1 cellular context compared by ENCODE assay signal in the genomic region with DNA sequence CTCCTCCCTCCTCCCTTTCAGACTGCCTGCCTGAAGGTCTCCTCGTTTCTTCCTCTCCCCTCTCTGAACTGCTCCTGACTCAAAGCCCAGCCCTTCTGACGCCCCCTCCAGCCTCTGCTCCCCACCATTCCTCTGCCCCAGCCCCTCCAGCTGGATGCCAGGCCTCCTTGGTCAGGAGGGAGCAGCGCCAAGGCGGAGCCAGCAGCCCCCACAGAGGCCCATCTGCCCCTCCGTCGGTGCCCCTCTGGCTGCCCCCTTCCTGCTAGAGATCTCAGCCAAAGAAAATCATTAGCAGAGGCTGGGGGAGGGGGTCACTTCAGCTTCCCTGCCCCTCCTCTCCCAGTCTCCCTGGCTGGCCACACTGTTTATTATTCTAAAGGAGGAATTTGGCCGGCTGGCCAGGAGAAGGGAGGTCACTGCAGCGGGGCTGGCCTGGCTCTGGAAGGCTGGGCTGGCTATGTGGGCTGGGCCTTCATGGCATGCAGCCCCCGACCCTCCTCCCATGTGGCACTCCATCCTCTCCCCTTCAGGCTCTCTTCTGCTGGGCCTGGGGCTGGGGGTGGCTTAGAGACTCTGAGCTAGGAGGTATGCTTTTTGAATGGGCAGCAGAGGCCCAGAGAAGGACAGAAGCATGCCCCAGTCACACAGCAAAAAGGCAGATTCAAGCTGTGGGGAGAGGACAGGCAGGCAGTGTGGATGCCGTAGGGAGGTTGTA.
TF ChIP-seq lines count a peak whose summit lies in the region.

No MANE protein-coding gene starts in this region.

TF ChIP-seq in SK-N-SH treated with all-trans-retinoic acid at 6 μM for 48 hours, 23 proteins besides CTCF, POLR2A, EP300 and RAD21 (continued from another document):
- TF ChIP-seq, protein P1, sequence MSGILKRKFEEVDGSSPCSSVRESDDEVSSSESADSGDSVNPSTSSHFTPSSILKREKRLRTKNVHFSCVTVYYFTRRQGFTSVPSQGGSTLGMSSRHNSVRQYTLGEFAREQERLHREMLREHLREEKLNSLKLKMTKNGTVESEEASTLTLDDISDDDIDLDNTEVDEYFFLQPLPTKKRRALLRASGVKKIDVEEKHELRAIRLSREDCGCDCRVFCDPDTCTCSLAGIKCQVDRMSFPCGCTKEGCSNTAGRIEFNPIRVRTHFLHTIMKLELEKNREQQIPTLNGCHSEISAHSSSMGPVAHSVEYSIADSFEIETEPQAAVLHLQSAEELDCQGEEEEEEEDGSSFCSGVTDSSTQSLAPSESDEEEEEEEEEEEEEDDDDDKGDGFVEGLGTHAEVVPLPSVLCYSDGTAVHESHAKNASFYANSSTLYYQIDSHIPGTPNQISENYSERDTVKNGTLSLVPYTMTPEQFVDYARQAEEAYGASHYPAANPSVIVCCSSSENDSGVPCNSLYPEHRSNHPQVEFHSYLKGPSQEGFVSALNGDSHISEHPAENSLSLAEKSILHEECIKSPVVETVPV (CRISPR knock-in tag; IDR thresholded peaks at IDR 0.05): no peak
- TF ChIP-seq OSR1 (CRISPR knock-in tag; IDR thresholded peaks at IDR 0.05) (no peak), TOX (CRISPR knock-in tag; IDR thresholded peaks at IDR 0.05; ENCODE audit: borderline replicate concordance) (no peak)
- TF ChIP-seq, protein P2, sequence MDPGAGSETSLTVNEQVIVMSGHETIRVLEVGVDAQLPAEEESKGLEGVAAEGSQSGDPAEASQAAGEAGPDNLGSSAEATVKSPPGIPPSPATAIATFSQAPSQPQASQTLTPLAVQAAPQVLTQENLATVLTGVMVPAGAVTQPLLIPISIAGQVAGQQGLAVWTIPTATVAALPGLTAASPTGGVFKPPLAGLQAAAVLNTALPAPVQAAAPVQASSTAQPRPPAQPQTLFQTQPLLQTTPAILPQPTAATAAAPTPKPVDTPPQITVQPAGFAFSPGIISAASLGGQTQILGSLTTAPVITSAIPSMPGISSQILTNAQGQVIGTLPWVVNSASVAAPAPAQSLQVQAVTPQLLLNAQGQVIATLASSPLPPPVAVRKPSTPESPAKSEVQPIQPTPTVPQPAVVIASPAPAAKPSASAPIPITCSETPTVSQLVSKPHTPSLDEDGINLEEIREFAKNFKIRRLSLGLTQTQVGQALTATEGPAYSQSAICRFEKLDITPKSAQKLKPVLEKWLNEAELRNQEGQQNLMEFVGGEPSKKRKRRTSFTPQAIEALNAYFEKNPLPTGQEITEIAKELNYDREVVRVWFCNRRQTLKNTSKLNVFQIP (CRISPR knock-in tag; IDR thresholded peaks at IDR 0.05; ENCODE audit: borderline replicate concordance, low read depth): no peak
